In genomic region chr22:43736651-43737050, GRCh38 we compare ENCODE assay signal across 7 cellular contexts.
"Had no signal": no experiment of that assay in that cellular context is flagged by ENCODE, and none has a peak within 500 bp of the region (broad histone marks: within the 10 kb centered on the region; RNA-seq: fewer than 3 reads in every experiment).

No MANE protein-coding gene starts in this region.

- H3K4me3 ChIP-seq: GM23248 had no signal

- H3K4me2 ChIP-seq: KMS-11 had no signal

- H3K9ac ChIP-seq: GM23248, KMS-11 had no signal

- H3K27ac ChIP-seq: GM23248, KMS-11 had no signal

- FAIRE-seq: H54 had no signal

- DNase-seq: GM23248, GOT3, H9, HCEC 1CT, KBM-7 had no signal

- H2AFZ ChIP-seq: GM23248 had no signal
